26 cellular contexts compared by ENCODE assay signal in the genomic region with DNA sequence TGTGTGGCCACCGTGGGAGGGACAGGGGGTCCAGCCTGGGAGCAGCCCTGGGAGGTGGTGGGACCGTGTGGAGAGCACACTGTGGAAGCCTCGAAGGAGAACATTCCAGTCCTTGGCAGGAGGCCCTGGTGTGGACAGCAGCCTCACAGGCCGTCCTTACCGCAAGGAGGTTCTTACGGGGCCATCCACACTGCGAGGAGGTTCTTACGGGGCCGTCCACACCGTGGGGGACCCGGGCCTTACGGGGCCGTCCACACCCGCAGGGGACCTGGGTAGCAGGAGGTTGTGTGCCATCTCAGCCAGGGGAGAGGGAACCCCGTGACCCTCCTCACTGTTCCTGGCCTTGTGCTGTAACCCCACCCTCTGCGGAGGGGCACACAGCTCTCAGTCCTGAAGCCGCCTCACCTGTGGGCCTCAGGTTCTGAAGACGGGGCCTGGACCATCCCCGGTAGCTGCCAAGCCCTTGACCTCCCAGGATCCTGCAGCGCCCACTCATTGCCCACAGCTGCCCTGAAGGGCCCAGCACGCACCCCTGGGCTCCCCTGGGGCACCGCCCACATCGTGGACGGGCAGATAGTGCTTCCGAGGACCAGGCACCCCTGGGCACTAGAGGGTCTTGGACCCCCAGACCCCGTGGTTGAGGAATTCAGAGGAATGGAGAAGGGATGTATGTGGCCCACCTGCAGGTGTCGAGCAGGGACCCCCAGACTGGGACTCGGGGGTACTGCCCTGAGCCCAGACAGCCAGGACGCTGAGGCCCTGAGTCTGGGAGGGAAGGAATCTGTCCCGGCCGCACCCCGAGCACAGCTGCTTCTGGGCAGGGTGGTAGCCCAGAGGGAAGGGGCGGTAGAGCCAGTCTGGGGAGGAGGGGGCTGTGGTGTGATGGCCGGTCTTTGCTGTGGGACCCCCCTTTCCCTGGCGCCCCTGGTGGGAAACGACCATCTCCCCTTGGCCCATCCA. TPM values are rescaled to one million over a fixed set of nuclear protein-coding genes. Genes with fewer than 3 reads are reported as not detected.
A peak's percentile ranks its signal among the peaks of the same experiment; 100 is the strongest.
DNase-seq lines count a peak whose midpoint lies in the region; ATAC-seq, FAIRE-seq and TF ChIP-seq lines count a peak whose summit lies in the region.
"Had no signal": no experiment of that assay in that cellular context is flagged by ENCODE, and none has a peak within 500 bp of the region (broad histone marks: within the 10 kb centered on the region; RNA-seq: fewer than 3 reads in every experiment).

No MANE protein-coding gene starts in this region.

- no peak overlapping the region for H2AK5ac ChIP-seq in neuronal stem cell (ENCODE audit: low read depth, low read length)

- H3K4me2 ChIP-seq in K562 (ENCODE audit: insufficient read depth, low read length) (no peak overlapping the region), neuronal stem cell (ENCODE audit: insufficient read depth, low read length, poor library complexity, severe bottlenecking) (no peak overlapping the region), smooth muscle cell (no peak overlapping the region)

- H3K9ac ChIP-seq in K562 (ENCODE audit: insufficient read depth in 1 of 2, low read depth in 2 of 2, low read length in 2 of 2) (no peak overlapping the region; a peak in 1 of 4 replicates), neuronal stem cell (ENCODE audit: low read depth, low read length, poor library complexity) (no peak overlapping the region), smooth muscle cell (ENCODE audit: low read depth) (no peak overlapping the region)
- H3K9ac ChIP-seq: GM23248 had no signal

- peak overlapping the region; percentile 39 for H3K27ac Mint-ChIP-seq in type B pancreatic cell
- H3K27ac Mint-ChIP-seq: CD4-positive, alpha-beta memory T cell; HFFc6 had no signal

- no peaks in the 10 kb centered on the region; the same call in 1 of the 2 replicates for H4K20me1 ChIP-seq in K562 (replicated peaks; ENCODE audit: control insufficient read depth, insufficient read depth, low read length)
- H4K20me1 ChIP-seq in smooth muscle cell (ENCODE audit: low read depth), result peaks cover 4% of the 10 kb centered on the region

- no peak overlapping the region for H3K4ac ChIP-seq in neuronal stem cell (ENCODE audit: low read length)

- H2BK12ac ChIP-seq in neuronal stem cell (ENCODE audit: low read length), result no peak overlapping the region

- H3K27ac ChIP-seq in K562 (ENCODE audit: extremely low read depth, low read depth, low read length) (no peak overlapping the region), neuronal stem cell (replicated peaks; ENCODE audit: low read length) (no peak overlapping the region), smooth muscle cell (ENCODE audit: low read depth) (no peak overlapping the region)
- H3K27ac ChIP-seq: GM23248 had no signal

- H3K36me3 ChIP-seq in K562 (ENCODE audit: control insufficient read depth, insufficient read depth, low read length) (peaks cover 87% of the 10 kb centered on the region; the same call in 2 of the 3 replicates), neuronal stem cell (replicated peaks in 1 of 2; ENCODE audit: control insufficient read depth in 2 of 2, insufficient read depth in 2 of 2, low read length in 2 of 2) (peaks cover 38 to 84% of the 10 kb centered on the region in 2 donors), smooth muscle cell (ENCODE audit: low read depth) (no peaks in the 10 kb centered on the region)

- H3K79me2 ChIP-seq in K562 (ENCODE audit: control insufficient read depth, insufficient read depth, low read length) (no peaks in the 10 kb centered on the region), smooth muscle cell (ENCODE audit: low read depth) (no peaks in the 10 kb centered on the region)

- no peak for DNase-seq in K562 (ENCODE audit: extremely low read depth in 1 of 4, low spot score in 3 of 4)
- no peak for DNase-seq in neuronal stem cell (ENCODE audit: low spot score)
- DNase-seq in type B pancreatic cell (ENCODE audit: extremely low spot score, unreplicated experiment), result no peak
- DNase-seq in NK-92 (lab: John Stamatoyannopoulos, UW; ENCODE audit: unreplicated experiment), result no peak
- no peak for DNase-seq in SIG-M5 treated with dmso at 0.1 percent for 504 hours (lab: John Stamatoyannopoulos, UW; ENCODE audit: unreplicated experiment)
- DNase-seq in smooth muscle cell (lab: John Stamatoyannopoulos, UW; ENCODE audit: unreplicated experiment), result no peak
- DNase-seq: C1 segment of cervical spinal cord; Calu3; CD4-positive, alpha-beta memory T cell; COR-L47; DMS53; DMS79 treated with DMSO at 0.1 percent for 48 hours; GF-D8; GM23248; H7; HCEC 1CT; HFFc6 had no signal

- CTCF ChIA-PET in K562 (lab: Yijun Ruan, JAX; ENCODE audit: low intra/inter-chr PET ratio), result no interaction called here

- H4K91ac ChIP-seq in neuronal stem cell (ENCODE audit: low read depth, low read length, poor library complexity), result no peak overlapping the region

- H3K23ac ChIP-seq in neuronal stem cell (ENCODE audit: low read depth, low read length, poor library complexity), result peak overlapping the region; percentile 31

- H3K27me3 ChIP-seq in K562 (ENCODE audit: control insufficient read depth in 2 of 2, insufficient read depth in 2 of 2, low read length in 2 of 2), result no peaks in the 10 kb centered on the region
- no peaks in the 10 kb centered on the region for H3K27me3 ChIP-seq in neuronal stem cell (ENCODE audit: control insufficient read depth in 3 of 3, insufficient read depth in 3 of 3, low read depth in 1 of 3, low read length in 3 of 3)
- H3K27me3 ChIP-seq in smooth muscle cell (ENCODE audit: low read depth), result no peaks in the 10 kb centered on the region

- intact Hi-C loops in K562 (cut with micrococcal nuclease), result no loop called here

- H3K9me1 ChIP-seq in K562 (ENCODE audit: control insufficient read depth, insufficient read depth, low read length), result no peaks in the 10 kb centered on the region

- in situ Hi-C loops in K562 (cut with MboI), result no loop called here

- no peak overlapping the region for H2BK15ac ChIP-seq in neuronal stem cell (ENCODE audit: low read length)

- H3K9me3 ChIP-seq in K562 (replicated peaks; ENCODE audit: control insufficient read depth, insufficient read depth, low read depth, low read length) (no peaks in the 10 kb centered on the region), neuronal stem cell (replicated peaks in 1 of 2; ENCODE audit: control insufficient read depth in 2 of 2, insufficient read depth in 1 of 2, low read depth in 1 of 2, low read length in 2 of 2) (no peaks in the 10 kb centered on the region), smooth muscle cell (replicated peaks; ENCODE audit: low read depth) (no peaks in the 10 kb centered on the region)

- H3K4me1 Mint-ChIP-seq in type B pancreatic cell (ENCODE audit: unreplicated experiment), result no peaks in the 10 kb centered on the region
- H3K4me1 Mint-ChIP-seq: CD4-positive, alpha-beta memory T cell had no signal

- no TSS peak for BruUV-seq in K562 (replicated peaks; lab: Mats Ljungman, UMichigan)

- H3K36me3 Mint-ChIP-seq in type B pancreatic cell, result peaks cover 4% of the 10 kb centered on the region

- peak overlapping the region; percentile 82 for H4K8ac ChIP-seq in neuronal stem cell (ENCODE audit: low read depth, low read length)

- no peak for ATAC-seq in K562

- H3F3A ChIP-seq in smooth muscle cell (ENCODE audit: low read depth), result no peaks in the 10 kb centered on the region

- H3K4me1 ChIP-seq in K562 (replicated peaks in 1 of 2; ENCODE audit: control insufficient read depth in 2 of 2, insufficient read depth in 2 of 2, low read length in 2 of 2) (peaks cover 0 to 57% of the 10 kb centered on the region in 2 experiments; a peak in 2 of 5 replicates), neuronal stem cell (ENCODE audit: control insufficient read depth in 2 of 2, insufficient read depth in 1 of 2, low read depth in 1 of 2, low read length in 2 of 2) (no peaks in the 10 kb centered on the region), smooth muscle cell (ENCODE audit: low read depth) (no peaks in the 10 kb centered on the region)

- no peak for TF ChIP-seq EP300 in K562 (IDR thresholded peaks at IDR 0.05; ENCODE audit: low read length)

- no peak for FAIRE-seq in K562 (lab: Jason Lieb, UNC)
- FAIRE-seq: GM12891, GM18507, GM19239, H1 had no signal

- H2BK120ac ChIP-seq in neuronal stem cell (ENCODE audit: low read depth, low read length), result no peak overlapping the region

- no peak for TF ChIP-seq RAD21 in K562 (CRISPR knock-in tag; conservative IDR thresholded peaks at IDR 0.05 in 1 of 2, IDR thresholded peaks at IDR 0.05 in 1 of 2)

- H2AFZ ChIP-seq in K562 (ENCODE audit: low read depth, low read length) (no peak overlapping the region), neuronal stem cell (ENCODE audit: low read length) (no peak overlapping the region), smooth muscle cell (ENCODE audit: low read depth) (no peak overlapping the region)
- H2AFZ ChIP-seq: GM23248 had no signal

- TF ChIP-seq CTCF in K562 (IDR thresholded peaks at IDR 0.05 in 2 of 3, conservative IDR thresholded peaks at IDR 0.05 in 1 of 3; ENCODE audit: insufficient read depth in 2 of 3, low read depth in 1 of 3, low read length in 3 of 3) (no peak), type B pancreatic cell (conservative IDR thresholded peaks at IDR 0.05) (no peak), smooth muscle cell (IDR thresholded peaks at IDR 0.05; ENCODE audit: borderline replicate concordance, insufficient read depth, poor library complexity, severe bottlenecking) (no peak)

- POLR2A ChIA-PET in K562 (lab: Yijun Ruan, JAX), result no interaction called here

- H3K79me1 ChIP-seq in neuronal stem cell (ENCODE audit: low read depth, low read length), result peaks cover 15% of the 10 kb centered on the region

- TF ChIP-seq POLR2A in K562 (conservative IDR thresholded peaks at IDR 0.05), result no peak

- WGBS in K562 (ENCODE audit: insufficient coverage, low coverage, missing lambda C conversion rate), result 97% methylated on average over 18 of the region's 36 CpGs
- no CpG with 5 or more reads among the region's 36 CpGs for WGBS in neuronal stem cell (ENCODE audit: extremely low coverage in 2 of 2, insufficient read length in 2 of 2, insufficient replicate concordance in 1 of 2), 2 donors
- 94% methylated on average over 36 of the region's 36 CpGs for WGBS in smooth muscle cell (ENCODE audit: low lambda C conversion rate)

- H3K9me3 Mint-ChIP-seq in type B pancreatic cell, result no peaks in the 10 kb centered on the region
- H3K9me3 Mint-ChIP-seq: CD4-positive, alpha-beta memory T cell; HFFc6 had no signal

- H3K27me3 Mint-ChIP-seq in type B pancreatic cell, result no peaks in the 10 kb centered on the region
- H3K27me3 Mint-ChIP-seq: CD4-positive, alpha-beta memory T cell had no signal

- H3K4me3 ChIP-seq in K562, result no peak overlapping the region
- peak overlapping the region in 1 of 2 donors; percentile 47 for H3K4me3 ChIP-seq in neuronal stem cell (ENCODE audit: low read length in 2 of 2)
- H3K4me3 ChIP-seq in smooth muscle cell, result no peak overlapping the region
- H3K4me3 ChIP-seq: GM23248 had no signal

- H3K14ac ChIP-seq in neuronal stem cell (ENCODE audit: low read length), result peak overlapping the region; percentile 56

- peak overlapping the region; percentile 38 for H3K18ac ChIP-seq in neuronal stem cell (ENCODE audit: low read length)

- H2BK5ac ChIP-seq in neuronal stem cell (ENCODE audit: low read length), result peak overlapping the region; percentile 24

- H3K4me3 Mint-ChIP-seq in type B pancreatic cell, result no peak overlapping the region
- H3K4me3 Mint-ChIP-seq: CD4-positive, alpha-beta memory T cell; HFFc6 had no signal

RNA-seq across cellular contexts. Expression of a gene that starts 37.3 kb away (rescaled TPM):
- total RNA-seq in K562 (2011; cell fraction: chromatin; rRNA removed; ENCODE audit: low replicate concordance), result not detected in 2 replicates
- not detected in 2 replicates for total RNA-seq in K562 (2011; cell fraction: nucleolus; rRNA removed)
- total RNA-seq in K562 (2011; cell fraction: nucleoplasm; rRNA removed), result not detected in 2 replicates
- total RNA-seq in K562 (2014; rRNA removed) (not detected in 2 replicates), K562 (2014; rRNA removed; fragmentation: Illumina TruSeq; extraction: Trizol) (not detected in 2 replicates), K562 (2015; rRNA removed; fragmentation: Illumina TruSeq; extraction: Trizol) (not detected in 2 replicates), K562 (2021) (not detected in 2 replicates), type B pancreatic cell (ENCODE audit: low replicate concordance) (not detected in 2 replicates), smooth muscle cell (not detected in 2 replicates)
- polyA plus RNA-seq in K562 (2011; rRNA removed) (not detected in 2 replicates), K562 (2014; fragmentation: Illumina TruSeq; extraction: Trizol) (not detected in 2 replicates), K562 (2014; fragmentation: Nextera tagmentation; extraction: Ambion mirVana) (not detected), K562 (2014; rRNA removed) (not detected in 2 replicates), smooth muscle cell (not detected in 2 replicates)
- 0.09 TPM in 1 of 2 replicates, not detected in the other for polyA plus RNA-seq in K562 (2011; cell fraction: cytosol; rRNA removed)
- 0.20 TPM in 1 of 2 replicates, not detected in the other for polyA plus RNA-seq in K562 (2011; cell fraction: nucleus; rRNA removed)
- polyA plus RNA-seq in K562 (2012), result not detected in 2 replicates
- polyA minus RNA-seq in K562 (2011; rRNA and poly(A)+ RNA removed), result not detected in 2 replicates
- polyA minus RNA-seq in K562 (2011; cell fraction: cytosol; rRNA and poly(A)+ RNA removed), result not detected in 2 replicates
- polyA minus RNA-seq in K562 (2011; cell fraction: nucleus; rRNA and poly(A)+ RNA removed), result not detected in 2 replicates
- 0.46 TPM for polyA plus RNA-seq in neuronal stem cell (2013, experiment 1 of 2)
- 0.55 TPM for polyA plus RNA-seq in neuronal stem cell (2013, experiment 2 of 2)
- total RNA-seq: A673; Calu3; CD4-positive, alpha-beta memory T cell; Daoy; G401; GM23248; H1; H7 had no signal
- polyA plus RNA-seq: CD4-positive, alpha-beta memory T cell; GM23248; H1 had no signal

RNA-seq across cellular contexts. Expression of a gene that starts 45.5 kb away (rescaled TPM):
- total RNA-seq in K562 (2011; cell fraction: chromatin; rRNA removed; ENCODE audit: low replicate concordance), result not detected in 2 replicates
- not detected in 2 replicates for total RNA-seq in K562 (2011; cell fraction: nucleolus; rRNA removed)
- not detected in 2 replicates for total RNA-seq in K562 (2011; cell fraction: nucleoplasm; rRNA removed)
- total RNA-seq in K562 (2014; rRNA removed) (not detected in 2 replicates), K562 (2014; rRNA removed; fragmentation: Illumina TruSeq; extraction: Trizol) (not detected in 2 replicates), K562 (2015; rRNA removed; fragmentation: Illumina TruSeq; extraction: Trizol) (not detected in 2 replicates), K562 (2021) (not detected in 2 replicates), type B pancreatic cell (ENCODE audit: low replicate concordance) (2.8 and 5.4 TPM in 2 replicates), smooth muscle cell (not detected in 2 replicates)
- polyA plus RNA-seq in K562 (2011; rRNA removed) (not detected in 2 replicates), K562 (2014; fragmentation: Illumina TruSeq; extraction: Trizol) (not detected in 2 replicates), K562 (2014; fragmentation: Nextera tagmentation; extraction: Ambion mirVana) (not detected), K562 (2014; rRNA removed) (not detected in 2 replicates), smooth muscle cell (not detected in 2 replicates)
- polyA plus RNA-seq in K562 (2011; cell fraction: cytosol; rRNA removed), result not detected in 2 replicates
- polyA plus RNA-seq in K562 (2011; cell fraction: nucleus; rRNA removed), result not detected in 2 replicates
- 0.06 and 0.14 TPM in 2 replicates for polyA plus RNA-seq in K562 (2012)
- not detected in 2 replicates for polyA minus RNA-seq in K562 (2011; rRNA and poly(A)+ RNA removed)
- polyA minus RNA-seq in K562 (2011; cell fraction: cytosol; rRNA and poly(A)+ RNA removed), result not detected in 2 replicates
- not detected in 2 replicates for polyA minus RNA-seq in K562 (2011; cell fraction: nucleus; rRNA and poly(A)+ RNA removed)
- polyA plus RNA-seq in neuronal stem cell (2013, experiment 1 of 2), result 0.14 TPM
- polyA plus RNA-seq in neuronal stem cell (2013, experiment 2 of 2), result 0.11 TPM
- total RNA-seq: A172; A673; Calu3; CD4-positive, alpha-beta memory T cell; Daoy; GM23248; HFFc6 had no signal
- polyA plus RNA-seq: BJ; CD4-positive, alpha-beta memory T cell; GM23248 had no signal
